Comparison of ENCODE assay signal across 8 cellular contexts in genomic region chr22:39598017-39598965, GRCh38. TPM values are rescaled to one million over a fixed set of nuclear protein-coding genes. Genes with fewer than 3 reads are reported as not detected.
DNase-seq lines count a peak whose midpoint lies in the region; TF ChIP-seq lines count a peak whose summit lies in the region.

No MANE protein-coding gene starts in this region.

- H3K9me3 Mint-ChIP-seq in chondrocyte (ENCODE audit: low read depth), result peaks cover 8% of the 10 kb centered on the region

- H3K27ac Mint-ChIP-seq in chondrocyte (ENCODE audit: unreplicated experiment), result no peak overlapping the region

- peaks cover 3% of the 10 kb centered on the region for H3K36me3 Mint-ChIP-seq in chondrocyte (ENCODE audit: low read depth)

- DNase-seq in NCI-H187 (lab: John Stamatoyannopoulos, UW) (peak; percentile 8 to 42), NCI-H187 treated with DMSO at 0.1 percent for 48 hours (lab: John Stamatoyannopoulos, UW) (no peak), iPS DF 19.7 (ENCODE audit: low read depth, low spot score) (peak; percentile 28), medulla oblongata (ENCODE audit: extremely low spot score) (no peak), hippocampal formation (lab: John Stamatoyannopoulos, UW) (no peak), chondrocyte (ENCODE audit: low spot score) (no peak)
- peak; percentile 86 for DNase-seq in activated CD8-positive, alpha-beta memory T cell treated with anti-CD3 and anti-CD28 coated beads, Interleukin-2, amount 50 U/mL, for 48 hours
- DNase-seq in stimulated activated CD4-positive, alpha-beta T cell treated with anti-CD3 and anti-CD28 coated beads, TNF-alpha, amount 100 ng/mL, for 4 hours (ENCODE audit: low read depth in 3 of 3), result peak; percentile 44 to 59 (median 50)

- no peak for TF ChIP-seq CTCF in chondrocyte (IDR thresholded peaks at IDR 0.05)

- peaks cover 5% of the 10 kb centered on the region for H3K4me1 Mint-ChIP-seq in chondrocyte (ENCODE audit: low read depth)

- peaks cover 44% of the 10 kb centered on the region for H3K27me3 Mint-ChIP-seq in chondrocyte (ENCODE audit: low read depth)

- no peak overlapping the region for H3K4me3 Mint-ChIP-seq in chondrocyte (ENCODE audit: unreplicated experiment)

RNA-seq across cellular contexts. Expression of gene CACNA1I, which starts 27.7 kb away (rescaled TPM):
- 0.02 to 0.08 TPM (median 0.05 TPM) in 3 replicates for total RNA-seq in chondrocyte

Comparison
In these comparisons a context has a peak if more than half of its experiments do, and no peak if none do; other contexts are left out.
1. DNase-seq: peak in NCI-H187 (2 of 2), activated CD8-positive, alpha-beta memory T cell treated with anti-CD3 and anti-CD28 coated beads, Interleukin-2, amount 50 U/mL, for 48 hours (single experiment), iPS DF 19.7 (single experiment) and stimulated activated CD4-positive, alpha-beta T cell treated with anti-CD3 and anti-CD28 coated beads, TNF-alpha, amount 100 ng/mL, for 4 hours (3 of 3); none in NCI-H187 treated with DMSO at 0.1 percent for 48 hours (single experiment), medulla oblongata (single experiment), hippocampal formation (0 of 2) and chondrocyte (single experiment).